14 cellular contexts compared by ENCODE assay signal in genomic region chr5:54671111-54671531, GRCh38.
A peak's percentile ranks its signal among the peaks of the same experiment; 100 is the strongest.
DNase-seq lines count a peak whose midpoint lies in the region; ATAC-seq, FAIRE-seq and TF ChIP-seq lines count a peak whose summit lies in the region.
"Had no signal": no experiment of that assay in that cellular context is flagged by ENCODE, and none has a peak within 500 bp of the region (broad histone marks: within the 10 kb centered on the region; RNA-seq: fewer than 3 reads in every experiment).

No MANE protein-coding gene starts in this region.

- peak overlapping the region; percentile 16 for H3K4me3 Mint-ChIP-seq in natural killer cell treated with Interleukin-12 subunit alpha and Interleukin-12 subunit beta and Interleukin-15 and Interleukin-18, amount 100 ng/mL, for 72 hours
- no peak overlapping the region for H3K4me3 Mint-ChIP-seq in natural killer cell
- H3K4me3 Mint-ChIP-seq in activated CD4-positive, alpha-beta memory T cell treated with anti-CD3 and anti-CD28 coated beads for 36 hours, result no peak overlapping the region
- H3K4me3 Mint-ChIP-seq: H9 had no signal

- POLR2A ChIA-PET in activated CD4-positive, alpha-beta memory T cell treated with anti-CD3 and anti-CD28 coated beads for 36 hours (lab: Charles Lee), result no interaction called here

- FAIRE-seq in GM12892 (lab: Jason Lieb, UNC), result no peak

- TF ChIP-seq CTCF in natural killer cell (IDR thresholded peaks at IDR 0.05) (no peak), choroid plexus epithelial cell (conservative IDR thresholded peaks at IDR 0.05; ENCODE audit: low read depth, low read length) (no peak), mucosa of descending colon (IDR thresholded peaks at IDR 0.05) (no peak), vagina (IDR thresholded peaks at IDR 0.05) (no peak), MM.1S (IDR thresholded peaks at IDR 0.05; ENCODE audit: low read length) (no peak)

- CTCF ChIA-PET in activated CD4-positive, alpha-beta memory T cell treated with anti-CD3 and anti-CD28 coated beads for 36 hours (lab: Charles Lee), result interaction anchor here (1.4 kb wide), 1 partner anchor 196 kb away, joined by 3 read pairs; no protein-coding TSS in a partner anchor

- H2AFZ ChIP-seq in MM.1S (ENCODE audit: low read length), result no peak overlapping the region

- TF ChIP-seq POLR2A in vagina (IDR thresholded peaks at IDR 0.05), result no peak
- TF ChIP-seq POLR2A in GM12892 (IDR thresholded peaks at IDR 0.05; ENCODE audit: low read depth, low read length), result no peak

- H3K4me3 ChIP-seq in choroid plexus epithelial cell (ENCODE audit: low read depth, low read length) (no peak overlapping the region), mucosa of descending colon (no peak overlapping the region), vagina (no peak overlapping the region), MM.1S (ENCODE audit: low read length) (no peak overlapping the region)
- H3K4me3 ChIP-seq: psoas muscle had no signal

- peaks cover 6% of the 10 kb centered on the region for H3K36me3 Mint-ChIP-seq in natural killer cell treated with Interleukin-12 subunit alpha and Interleukin-12 subunit beta and Interleukin-15 and Interleukin-18, amount 100 ng/mL, for 72 hours
- H3K36me3 Mint-ChIP-seq in natural killer cell, result peaks cover 7% of the 10 kb centered on the region
- no peaks in the 10 kb centered on the region for H3K36me3 Mint-ChIP-seq in activated CD4-positive, alpha-beta memory T cell treated with anti-CD3 and anti-CD28 coated beads for 36 hours

- no peak overlapping the region for H3K4me2 ChIP-seq in MM.1S (ENCODE audit: low read depth, low read length)

- H3K27ac Mint-ChIP-seq in natural killer cell treated with Interleukin-12 subunit alpha and Interleukin-12 subunit beta and Interleukin-15 and Interleukin-18, amount 100 ng/mL, for 72 hours, result peak overlapping the region; percentile 12 to 81
- H3K27ac Mint-ChIP-seq in natural killer cell, result peak overlapping the region in 1 of 2 donors; percentile 25
- H3K27ac Mint-ChIP-seq in activated CD4-positive, alpha-beta memory T cell treated with anti-CD3 and anti-CD28 coated beads for 36 hours, result no peak overlapping the region
- H3K27ac Mint-ChIP-seq: H9 had no signal

- H3K9me3 Mint-ChIP-seq in natural killer cell treated with Interleukin-12 subunit alpha and Interleukin-12 subunit beta and Interleukin-15 and Interleukin-18, amount 100 ng/mL, for 72 hours, result no peaks in the 10 kb centered on the region
- H3K9me3 Mint-ChIP-seq in natural killer cell, result no peaks in the 10 kb centered on the region
- peaks cover 14% of the 10 kb centered on the region for H3K9me3 Mint-ChIP-seq in activated CD4-positive, alpha-beta memory T cell treated with anti-CD3 and anti-CD28 coated beads for 36 hours

- H3K79me2 ChIP-seq in MM.1S (ENCODE audit: low read length), result no peaks in the 10 kb centered on the region

- no peak for DNase-seq in natural killer cell treated with Interleukin-12 subunit alpha and Interleukin-12 subunit beta and Interleukin-15 and Interleukin-18, amount 100 ng/mL, for 72 hours (ENCODE audit: low spot score)
- no peak for DNase-seq in natural killer cell
- DNase-seq in choroid plexus epithelial cell (ENCODE audit: low read depth), result peak; percentile 69
- DNase-seq in mucosa of descending colon, result peak in 1 of 3 donors; percentile 21
- DNase-seq in vagina (ENCODE audit: extremely low spot score in 2 of 2), result peak in 1 of 2 donors; percentile 71
- no peak for DNase-seq in MM.1S
- DNase-seq in GM12892 (ENCODE audit: insufficient read length), result no peak
- DNase-seq in activated CD4-positive, alpha-beta memory T cell treated with anti-CD3 and anti-CD28 coated beads for 36 hours, result no peak
- DNase-seq: activated CD8-positive, alpha-beta memory T cell treated with anti-CD3 and anti-CD28 coated beads, Interleukin-2, amount 50 U/mL, for 4 hours; GDM1; H9; left colon; NCI-H510A treated with DMSO at 0.1 percent for 48 hours; psoas muscle had no signal

- no peaks in the 10 kb centered on the region for H3K9me3 ChIP-seq in mucosa of descending colon
- no peaks in the 10 kb centered on the region for H3K9me3 ChIP-seq in vagina
- no peaks in the 10 kb centered on the region for H3K9me3 ChIP-seq in MM.1S (replicated peaks; ENCODE audit: insufficient read depth, low read length)
- H3K9me3 ChIP-seq: psoas muscle had no signal

- H3K27me3 ChIP-seq in vagina (no peaks in the 10 kb centered on the region), MM.1S (replicated peaks; ENCODE audit: insufficient read depth, low read length) (no peaks in the 10 kb centered on the region)

- H3K36me3 ChIP-seq in mucosa of descending colon (ENCODE audit: low read depth) (no peaks in the 10 kb centered on the region), vagina (no peaks in the 10 kb centered on the region), MM.1S (replicated peaks; ENCODE audit: insufficient read depth, low read length) (no peaks in the 10 kb centered on the region)

- H3K27ac ChIP-seq in vagina (peak overlapping the region; percentile 17), MM.1S (ENCODE audit: low read length) (no peak overlapping the region)
- H3K27ac ChIP-seq: psoas muscle had no signal

- no peak overlapping the region for H3K9ac ChIP-seq in MM.1S (ENCODE audit: low read length)

- no peaks in the 10 kb centered on the region for H3K4me1 ChIP-seq in mucosa of descending colon (ENCODE audit: low read depth)
- H3K4me1 ChIP-seq in vagina, result peaks cover 14% of the 10 kb centered on the region
- peaks cover 37% of the 10 kb centered on the region for H3K4me1 ChIP-seq in MM.1S (ENCODE audit: low read length)

- intact Hi-C loops in natural killer cell (cut with micrococcal nuclease), result no loop called here
- intact Hi-C loops in mucosa of descending colon (cut with DNase I, micrococcal nuclease), result no loop called here
- intact Hi-C loops in vagina (cut with DNase I), result no loop called here
- intact Hi-C loops in activated CD4-positive, alpha-beta memory T cell treated with anti-CD3 and anti-CD28 coated beads for 36 hours (cut with micrococcal nuclease), result no loop called here

- peak; percentile 67 to 85 for ATAC-seq in natural killer cell treated with Interleukin-12 subunit alpha and Interleukin-12 subunit beta and Interleukin-15 and Interleukin-18, amount 100 ng/mL, for 72 hours
- ATAC-seq in natural killer cell, result no peak
- peak; percentile 51 for ATAC-seq in mucosa of descending colon
- ATAC-seq: left colon had no signal

- H3F3A ChIP-seq in MM.1S (ENCODE audit: insufficient read depth, low read length), result no peaks in the 10 kb centered on the region

- no peaks in the 10 kb centered on the region for H3K27me3 Mint-ChIP-seq in natural killer cell treated with Interleukin-12 subunit alpha and Interleukin-12 subunit beta and Interleukin-15 and Interleukin-18, amount 100 ng/mL, for 72 hours
- no peaks in the 10 kb centered on the region for H3K27me3 Mint-ChIP-seq in natural killer cell (ENCODE audit: low read depth in 2 of 2)
- H3K27me3 Mint-ChIP-seq in activated CD4-positive, alpha-beta memory T cell treated with anti-CD3 and anti-CD28 coated beads for 36 hours, result no peaks in the 10 kb centered on the region

- peaks cover 61 to 62% of the 10 kb centered on the region in 2 donors for H3K4me1 Mint-ChIP-seq in natural killer cell treated with Interleukin-12 subunit alpha and Interleukin-12 subunit beta and Interleukin-15 and Interleukin-18, amount 100 ng/mL, for 72 hours (ENCODE audit: low read depth in 2 of 2)
- H3K4me1 Mint-ChIP-seq in natural killer cell, result peaks cover 63 to 68% of the 10 kb centered on the region in 2 donors
- peaks cover 42% of the 10 kb centered on the region for H3K4me1 Mint-ChIP-seq in activated CD4-positive, alpha-beta memory T cell treated with anti-CD3 and anti-CD28 coated beads for 36 hours (ENCODE audit: low read depth)
- H3K4me1 Mint-ChIP-seq: H9 had no signal

- H4K20me1 ChIP-seq in MM.1S (ENCODE audit: insufficient read depth, low read length), result no peaks in the 10 kb centered on the region

- no peaks in the 10 kb centered on the region for H3K9me2 ChIP-seq in MM.1S (replicated peaks; ENCODE audit: insufficient read depth, low read length)

Comparison
In these comparisons a context has a peak if more than half of its experiments do, and no peak if none do; other contexts are left out.
1. ATAC-seq: peak in natural killer cell treated with Interleukin-12 subunit alpha and Interleukin-12 subunit beta and Interleukin-15 and Interleukin-18, amount 100 ng/mL, for 72 hours (2 of 2) and mucosa of descending colon (single experiment); none in natural killer cell (0 of 3).